Comparison of ENCODE assay signal across 16 cellular contexts in the genomic region with DNA sequence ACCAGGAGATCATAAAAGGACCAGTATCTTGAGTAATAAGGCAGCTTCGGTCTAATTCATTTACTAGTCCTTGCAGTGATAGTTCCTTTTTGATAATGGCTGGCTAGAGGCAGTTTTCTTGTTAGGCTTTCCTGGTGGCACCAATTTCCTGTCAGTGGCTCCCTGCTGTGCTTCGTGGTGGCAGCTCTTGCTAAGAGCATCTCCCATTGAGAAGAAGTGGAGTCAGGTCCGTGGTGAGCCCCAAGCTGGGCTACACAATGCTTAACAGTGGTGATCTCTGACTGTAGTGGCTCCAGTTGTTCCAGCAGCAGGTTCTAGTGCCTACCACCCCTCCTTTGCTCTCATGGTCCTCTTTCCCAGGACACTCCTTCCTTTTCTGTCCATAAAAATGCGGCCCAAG.
"Had no signal": no experiment of that assay in that cellular context is flagged by ENCODE, and none has a peak within 500 bp of the region (broad histone marks: within the 10 kb centered on the region; RNA-seq: fewer than 3 reads in every experiment).

No MANE protein-coding gene starts in this region.

- H3K27ac ChIP-seq: heart right ventricle, left lung, psoas muscle, transverse colon had no signal

- ATAC-seq: heart right ventricle, psoas muscle had no signal

- H3K27ac Mint-ChIP-seq: activated B cell treated with CpG ODN at 0.5 μM for 24 hours; activated naive CD4-positive, alpha-beta T cell treated with anti-CD3 and anti-CD28 coated beads, Interleukin-2, amount 10 ng/mL, durations not matched to agents 7 days and 5 days; activated T-helper 2 cell treated with anti-CD3 and anti-CD28 coated beads, Interferon-gamma antibody, Interleukin-2, Interleukin-4, amounts not matched to agents 10 μg/mL and 5 μg/mL and 100 μg/mL, durations not matched to agents 14 hours and 24 hours and 36 hours; nephron had no signal

- H3K36me3 ChIP-seq: esophagus squamous epithelium, heart right ventricle, left lung, transverse colon had no signal

- H3K4me3 ChIP-seq: esophagus squamous epithelium, heart right ventricle, left lung, psoas muscle, transverse colon had no signal

- H3K4me1 Mint-ChIP-seq: activated B cell treated with CpG ODN at 0.5 μM for 24 hours, nephron had no signal

- H3K9me3 ChIP-seq: psoas muscle, transverse colon had no signal

- H3K27me3 ChIP-seq: esophagus squamous epithelium, heart right ventricle, left lung, transverse colon had no signal

- H3K27me3 Mint-ChIP-seq: activated B cell treated with CpG ODN at 0.5 μM for 24 hours; activated naive CD4-positive, alpha-beta T cell treated with anti-CD3 and anti-CD28 coated beads, Interleukin-2, amount 10 ng/mL, durations not matched to agents 7 days and 5 days had no signal

- H3K9me3 Mint-ChIP-seq: activated B cell treated with CpG ODN at 0.5 μM for 24 hours; activated naive CD4-positive, alpha-beta T cell treated with anti-CD3 and anti-CD28 coated beads, Interleukin-2, amount 10 ng/mL, durations not matched to agents 7 days and 5 days; activated T-helper 2 cell treated with anti-CD3 and anti-CD28 coated beads, Interferon-gamma antibody, Interleukin-2, Interleukin-4, amounts not matched to agents 10 μg/mL and 5 μg/mL and 100 μg/mL, durations not matched to agents 14 hours and 24 hours and 36 hours; nephron had no signal

- H3K36me3 Mint-ChIP-seq: activated naive CD4-positive, alpha-beta T cell treated with anti-CD3 and anti-CD28 coated beads, Interleukin-2, amount 10 ng/mL, durations not matched to agents 7 days and 5 days had no signal

- H3K4me3 Mint-ChIP-seq: activated B cell treated with CpG ODN at 0.5 μM for 24 hours; activated naive CD4-positive, alpha-beta T cell treated with anti-CD3 and anti-CD28 coated beads, Interleukin-2, amount 10 ng/mL, durations not matched to agents 7 days and 5 days; nephron had no signal

- H3K4me1 ChIP-seq: left lung, psoas muscle, transverse colon had no signal

- DNase-seq: activated B cell treated with CpG ODN at 0.5 μM for 24 hours; activated CD4-positive, alpha-beta T cell treated with anti-CD3 and anti-CD28 coated beads, Interleukin-2, amount 50 U/mL, for 1 hour; activated naive CD4-positive, alpha-beta T cell treated with anti-CD3 and anti-CD28 coated beads, Interleukin-2, amount 10 ng/mL, durations not matched to agents 7 days and 5 days; activated T-cell treated with anti-CD3 and anti-CD28 coated beads for 4 hours; cerebellar nuclear complex; esophagus squamous epithelium; foreskin fibroblast; heart right ventricle; islet precursor cell; left lung; psoas muscle; stimulated activated naive CD4-positive, alpha-beta T cell; substantia nigra; transverse colon had no signal
